ENCODE assay signal across 20 cellular contexts in the genomic region with DNA sequence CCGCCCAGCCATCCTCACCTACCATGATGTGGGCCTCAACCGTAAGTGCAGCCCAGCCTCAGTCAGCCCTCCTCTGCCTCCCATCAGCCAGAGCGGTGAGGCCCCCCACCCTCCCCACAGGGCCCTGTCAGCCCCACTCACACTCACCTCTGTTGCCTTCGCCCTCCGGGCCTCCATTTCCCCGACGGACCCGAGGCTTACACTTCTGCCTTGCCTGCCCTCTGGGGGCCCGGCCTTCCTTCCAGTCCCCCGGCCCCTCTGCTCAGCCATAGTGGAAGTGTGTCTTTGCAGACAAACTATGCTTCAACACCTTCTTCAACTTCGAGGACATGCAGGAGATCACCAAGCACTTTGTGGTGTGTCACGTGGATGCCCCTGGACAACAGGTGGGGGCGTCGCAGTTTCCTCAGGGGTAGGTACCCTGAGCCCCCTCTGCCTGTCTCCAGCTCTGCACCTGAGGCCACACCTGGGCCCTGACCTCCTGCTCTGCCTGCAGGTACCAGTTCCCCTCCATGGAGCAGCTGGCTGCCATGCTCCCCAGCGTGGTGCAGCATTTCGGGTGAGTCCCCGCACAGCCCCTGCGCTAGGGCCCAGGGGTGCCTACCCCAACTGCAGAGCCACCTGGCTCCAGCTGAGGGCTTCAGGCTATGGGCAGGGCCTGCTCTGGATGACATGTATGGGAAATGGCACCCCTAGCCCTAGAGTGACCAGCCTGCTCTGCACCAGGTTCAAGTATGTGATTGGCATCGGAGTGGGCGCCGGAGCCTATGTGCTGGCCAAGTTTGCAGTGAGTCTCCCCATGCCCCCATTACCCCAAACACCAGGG.
"Had no signal": no experiment of that assay in that cellular context is flagged by ENCODE, and none has a peak within 500 bp of the region (broad histone marks: within the 10 kb centered on the region; RNA-seq: fewer than 3 reads in every experiment).

No MANE protein-coding gene starts in this region.

- H3K4me3 ChIP-seq: mucosa of descending colon, skin epidermis, upper lobe of left lung had no signal

- H3K27ac Mint-ChIP-seq: activated CD8-positive, alpha-beta memory T cell treated with anti-CD3 and anti-CD28 coated beads, Interleukin-2, amount 10 ng/mL, durations not matched to agents 7 days and 5 days; activated naive CD8-positive, alpha-beta T cell treated with anti-CD3 and anti-CD28 coated beads, Interleukin-2, amount 10 ng/mL, durations not matched to agents 7 days and 5 days; activated T-cell treated with anti-CD3 and anti-CD28 coated beads, Interleukin-2, amount 50 U/mL, for 72 hours; immature natural killer cell; naive thymus-derived CD4-positive, alpha-beta T cell had no signal

- H3K9me3 Mint-ChIP-seq: activated naive CD8-positive, alpha-beta T cell treated with anti-CD3 and anti-CD28 coated beads, Interleukin-2, amount 10 ng/mL, durations not matched to agents 7 days and 5 days; activated T-cell treated with anti-CD3 and anti-CD28 coated beads, Interleukin-2, amount 50 U/mL, for 72 hours; brain; central memory CD8-positive, alpha-beta T cell; immature natural killer cell; naive thymus-derived CD4-positive, alpha-beta T cell had no signal

- H3K27ac ChIP-seq: foreskin keratinocyte, neutrophil, skin epidermis, upper lobe of left lung had no signal

- DNase-seq: activated CD4-positive, alpha-beta T cell treated with anti-CD3 and anti-CD28 coated beads for 1 hour; activated CD4-positive, alpha-beta T cell treated with anti-CD3 and anti-CD28 coated beads, Interleukin-2, amount 50 U/mL, for 4 hours; activated CD8-positive, alpha-beta memory T cell treated with anti-CD3 and anti-CD28 coated beads, Interleukin-2, amount 10 ng/mL, durations not matched to agents 7 days and 5 days; activated naive CD8-positive, alpha-beta T cell treated with anti-CD3 and anti-CD28 coated beads, Interleukin-2, amount 10 ng/mL, durations not matched to agents 7 days and 5 days; activated T-cell treated with anti-CD3 and anti-CD28 coated beads, Interleukin-2, amount 50 U/mL, for 72 hours; effector memory CD4-positive, alpha-beta T cell; foreskin keratinocyte; immature natural killer cell; left colon; mammary epithelial cell; mucosa of descending colon; stimulated activated CD4-positive, alpha-beta T cell treated with anti-CD3 and anti-CD28 coated beads, Interleukin-4, amount 100 ng/mL, for 24 hours; stimulated activated naive CD8-positive, alpha-beta T cell treated with anti-CD3 and anti-CD28 coated beads, Interleukin-15, Interleukin-2, amounts not matched to agents 100 U/mL and 50 U/mL, for 24 hours; T-helper 9 cell had no signal

- H3K4me1 ChIP-seq: foreskin keratinocyte had no signal

- ATAC-seq: activated CD8-positive, alpha-beta memory T cell treated with anti-CD3 and anti-CD28 coated beads, Interleukin-2, amount 10 ng/mL, durations not matched to agents 7 days and 5 days; activated T-cell treated with anti-CD3 and anti-CD28 coated beads, Interleukin-2, amount 50 U/mL, for 72 hours; foreskin keratinocyte; left colon; mucosa of descending colon; naive thymus-derived CD4-positive, alpha-beta T cell; stimulated activated naive CD8-positive, alpha-beta T cell treated with anti-CD3 and anti-CD28 coated beads, Interleukin-15, Interleukin-2, amounts not matched to agents 100 U/mL and 50 U/mL, for 24 hours had no signal

- H3K9me3 ChIP-seq: mucosa of descending colon, neutrophil, upper lobe of left lung had no signal

- H3K4me3 Mint-ChIP-seq: activated CD8-positive, alpha-beta memory T cell treated with anti-CD3 and anti-CD28 coated beads, Interleukin-2, amount 10 ng/mL, durations not matched to agents 7 days and 5 days; activated naive CD8-positive, alpha-beta T cell treated with anti-CD3 and anti-CD28 coated beads, Interleukin-2, amount 10 ng/mL, durations not matched to agents 7 days and 5 days; activated T-cell treated with anti-CD3 and anti-CD28 coated beads, Interleukin-2, amount 50 U/mL, for 72 hours; central memory CD8-positive, alpha-beta T cell; immature natural killer cell; naive thymus-derived CD4-positive, alpha-beta T cell had no signal

- H3K27me3 Mint-ChIP-seq: brain had no signal

- H3K36me3 Mint-ChIP-seq: activated CD8-positive, alpha-beta memory T cell treated with anti-CD3 and anti-CD28 coated beads, Interleukin-2, amount 10 ng/mL, durations not matched to agents 7 days and 5 days; activated naive CD8-positive, alpha-beta T cell treated with anti-CD3 and anti-CD28 coated beads, Interleukin-2, amount 10 ng/mL, durations not matched to agents 7 days and 5 days; immature natural killer cell; naive thymus-derived CD4-positive, alpha-beta T cell had no signal

- H3K36me3 ChIP-seq: neutrophil had no signal
